In genomic region chr9:92640398-92641091, GRCh38 we compare ENCODE assay signal across 19 cellular contexts. TPM values are rescaled to one million over a fixed set of nuclear protein-coding genes. Genes with fewer than 3 reads are reported as not detected.
A peak's percentile ranks its signal among the peaks of the same experiment; 100 is the strongest.
DNase-seq lines count a peak whose midpoint lies in the region; ATAC-seq, FAIRE-seq and TF ChIP-seq lines count a peak whose summit lies in the region.
"Had no signal": no experiment of that assay in that cellular context is flagged by ENCODE, and none has a peak within 500 bp of the region (broad histone marks: within the 10 kb centered on the region; RNA-seq: fewer than 3 reads in every experiment).

No MANE protein-coding gene starts in this region.

- no peak for FAIRE-seq in kidney (lab: Jason Lieb, UNC)
- FAIRE-seq: K562 had no signal

- H3K27me3 Mint-ChIP-seq in T-helper 2 cell treated with Interferon-gamma antibody and Interleukin-4, amounts not matched to agents 5 μg/mL and 100 μg/mL, for 36 hours (ENCODE audit: low read depth), result no peaks in the 10 kb centered on the region
- H3K27me3 Mint-ChIP-seq: CD4-positive, alpha-beta memory T cell had no signal

- no peak overlapping the region for H3K9ac ChIP-seq in kidney (ENCODE audit: low read length in 2 of 2)
- H3K9ac ChIP-seq: BLaER1, GM23248 had no signal

- H3K27ac ChIP-seq in right atrium auricular region (no peak overlapping the region), left ventricle myocardium inferior (replicated peaks) (no peak overlapping the region), kidney (ENCODE audit: low read depth in 2 of 2, low read length in 2 of 2) (no peak overlapping the region), skin epidermis (peak overlapping the region in 13 of 21 experiments; percentile 3 to 61 (median 47)), left lung (no peak overlapping the region)
- H3K27ac ChIP-seq: BLaER1, GM23248 had no signal

- no peak overlapping the region for H3K4me3 ChIP-seq in right atrium auricular region
- no peak overlapping the region for H3K4me3 ChIP-seq in left ventricle myocardium inferior
- H3K4me3 ChIP-seq in kidney (ENCODE audit: low read length in 2 of 2), result no peak overlapping the region
- no peak overlapping the region for H3K4me3 ChIP-seq in skin epidermis
- H3K4me3 ChIP-seq in left lung, result no peak overlapping the region
- H3K4me3 ChIP-seq: BLaER1, GM23248, K562 had no signal

- no peaks in the 10 kb centered on the region for H3K4me1 Mint-ChIP-seq in T-helper 2 cell treated with Interferon-gamma antibody and Interleukin-4, amounts not matched to agents 5 μg/mL and 100 μg/mL, for 36 hours (ENCODE audit: low read depth)

- no peak for TF ChIP-seq CTCF in right atrium auricular region (IDR thresholded peaks at IDR 0.05)
- no peak for TF ChIP-seq CTCF in left ventricle myocardium inferior (IDR thresholded peaks at IDR 0.05; ENCODE audit: borderline replicate concordance)
- TF ChIP-seq CTCF in kidney (IDR thresholded peaks at IDR 0.05; ENCODE audit: borderline replicate concordance, extremely low read depth, insufficient read depth), result no peak
- no peak for TF ChIP-seq CTCF in left lung (IDR thresholded peaks at IDR 0.05)

- DNase-seq in right atrium auricular region (ENCODE audit: low spot score), result peak; percentile 44
- no peak for DNase-seq in left ventricle myocardium inferior
- peak; percentile 57 for DNase-seq in kidney
- no peak for DNase-seq in T-helper 2 cell treated with Interferon-gamma antibody and Interleukin-4, amounts not matched to agents 5 μg/mL and 100 μg/mL, for 36 hours (ENCODE audit: low spot score)
- DNase-seq in stimulated activated CD4-positive, alpha-beta T cell treated with anti-CD3 and anti-CD28 coated beads, Interleukin-1b, Interleukin-23, amount 100 ng/mL, for 48 hours, result no peak
- DNase-seq in left lung, result no peak
- DNase-seq: CD4-positive, alpha-beta memory T cell; DMS153; GF-D8; GM23248; NCI-H1105; NCI-H1694 treated with DMSO at 0.1 percent for 48 hours; NCI-H748 treated with DMSO at 0.1 percent for 48 hours; NK-92 treated with Interleukin-12 subunit alpha and Interleukin-12 subunit beta, amount 100 ng/mL, for 24 hours; SHP77 treated with DMSO at 0.1 percent for 48 hours had no signal

- H3K9me3 Mint-ChIP-seq in T-helper 2 cell treated with Interferon-gamma antibody and Interleukin-4, amounts not matched to agents 5 μg/mL and 100 μg/mL, for 36 hours, result no peaks in the 10 kb centered on the region

- no peak overlapping the region for H3K4me3 Mint-ChIP-seq in T-helper 2 cell treated with Interferon-gamma antibody and Interleukin-4, amounts not matched to agents 5 μg/mL and 100 μg/mL, for 36 hours
- H3K4me3 Mint-ChIP-seq: CD4-positive, alpha-beta memory T cell had no signal

- no peak for ATAC-seq in left lung
- ATAC-seq: HCT116, K562 had no signal

- H3K36me3 Mint-ChIP-seq in T-helper 2 cell treated with Interferon-gamma antibody and Interleukin-4, amounts not matched to agents 5 μg/mL and 100 μg/mL, for 36 hours (ENCODE audit: low read depth), result peaks cover 45% of the 10 kb centered on the region

- H3K27ac Mint-ChIP-seq in T-helper 2 cell treated with Interferon-gamma antibody and Interleukin-4, amounts not matched to agents 5 μg/mL and 100 μg/mL, for 36 hours, result no peak overlapping the region

- H3K27me3 ChIP-seq in right atrium auricular region (no peaks in the 10 kb centered on the region), left ventricle myocardium inferior (ENCODE audit: low read depth) (no peaks in the 10 kb centered on the region), left lung (no peaks in the 10 kb centered on the region)
- H3K27me3 ChIP-seq: BLaER1 had no signal

- intact Hi-C loops in left ventricle myocardium inferior (cut with micrococcal nuclease), result no loop called here
- intact Hi-C loops in kidney (cut with DNase I), result no loop called here
- intact Hi-C loops in left lung (cut with DNase I), result loop anchor here in 1 of 2 donors (5.0 to 10.0 kb wide), 2 partner anchors 303 to 506 kb away; no protein-coding TSS in a partner anchor

- H3K36me3 ChIP-seq in right atrium auricular region (peaks cover 94% of the 10 kb centered on the region), left ventricle myocardium inferior (peaks cover 100% of the 10 kb centered on the region), kidney (ENCODE audit: control insufficient read depth in 1 of 2, insufficient read depth in 2 of 2, low read length in 2 of 2) (peaks cover 29 to 49% of the 10 kb centered on the region in 2 donors), left lung (peaks cover 0 to 100% of the 10 kb centered on the region in 2 donors)

- H3K4me1 ChIP-seq in right atrium auricular region (no peaks in the 10 kb centered on the region), left ventricle myocardium inferior (no peaks in the 10 kb centered on the region), kidney (ENCODE audit: control insufficient read depth in 1 of 2, insufficient read depth in 1 of 2, low read depth in 1 of 2, low read length in 2 of 2) (no peaks in the 10 kb centered on the region), left lung (no peaks in the 10 kb centered on the region)
- H3K4me1 ChIP-seq: BLaER1 had no signal

- no peaks in the 10 kb centered on the region for H3K9me3 ChIP-seq in right atrium auricular region
- H3K9me3 ChIP-seq in left ventricle myocardium inferior (replicated peaks), result peaks cover 4% of the 10 kb centered on the region
- H3K9me3 ChIP-seq in kidney (ENCODE audit: control insufficient read depth in 1 of 2, low read length in 2 of 2), result no peaks in the 10 kb centered on the region
- H3K9me3 ChIP-seq in left lung, result peaks cover 0 to 1% of the 10 kb centered on the region in 2 donors

RNA-seq across cellular contexts. Expression of gene IPPK, which starts 29.4 kb away (rescaled TPM):
- total RNA-seq in right atrium auricular region, result 10 to 100 TPM in 1 of 2 donors, 1 to 10 TPM in 1; 8.9 to 13.1 TPM
- total RNA-seq in left ventricle myocardium inferior, result 7.3 TPM
- total RNA-seq in kidney, result 7.3 TPM
- polyA plus RNA-seq in kidney (ENCODE audit: insufficient read depth, low read depth, low replicate concordance), result 10.2 TPM
- total RNA-seq in left lung, result 1 to 10 TPM; 6.5 to 8.0 TPM

Comparison
In these comparisons a context has a peak if more than half of its experiments do, and no peak if none do; other contexts are left out.
1. DNase-seq: peak in right atrium auricular region (single experiment) and kidney (single experiment); none in left ventricle myocardium inferior (single experiment), T-helper 2 cell treated with Interferon-gamma antibody and Interleukin-4, amounts not matched to agents 5 μg/mL and 100 μg/mL, for 36 hours (single experiment), stimulated activated CD4-positive, alpha-beta T cell treated with anti-CD3 and anti-CD28 coated beads, Interleukin-1b, Interleukin-23, amount 100 ng/mL, for 48 hours (single experiment) and left lung (0 of 2).
2. H3K27ac ChIP-seq: peak in skin epidermis (13 of 21); none in right atrium auricular region (0 of 2), left ventricle myocardium inferior (single experiment), kidney (0 of 2) and left lung (0 of 2).